Comparison of ENCODE assay signal across 8 cellular contexts in the genomic region with DNA sequence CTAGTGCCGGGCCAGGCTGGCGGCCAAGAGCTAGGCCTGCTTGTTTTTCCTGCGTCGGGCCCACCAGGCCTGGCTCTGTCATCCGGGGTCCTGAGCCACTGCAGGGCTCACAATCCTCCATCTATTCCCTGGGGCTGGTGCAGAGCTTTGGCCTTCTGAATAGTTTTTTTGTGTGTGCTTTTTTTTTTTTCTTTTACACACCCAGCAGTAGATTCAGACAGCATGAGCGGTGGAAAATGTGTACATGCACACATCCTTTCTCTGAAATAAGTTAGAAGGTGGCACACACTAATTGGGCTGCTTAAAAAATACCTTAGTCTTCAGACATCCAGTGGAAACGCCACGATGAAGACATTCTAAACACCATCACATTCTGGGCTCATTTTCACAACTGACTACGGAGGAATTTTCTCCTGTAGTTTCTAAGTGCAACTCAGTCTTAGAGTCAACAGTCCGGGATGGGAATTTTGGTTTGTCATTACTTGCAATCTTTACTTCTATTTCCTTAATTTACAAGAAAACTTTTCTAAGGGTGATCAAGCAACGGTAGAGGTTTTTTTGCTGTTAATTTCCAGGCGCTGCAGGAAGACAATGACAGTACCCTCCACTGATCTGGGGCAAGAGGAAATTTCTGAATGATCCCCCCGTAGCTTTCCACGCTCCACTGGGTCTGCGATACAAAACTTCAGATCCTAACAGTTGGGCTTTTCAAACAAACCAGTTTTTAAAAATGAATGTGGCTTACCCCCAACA. TPM values are rescaled to one million over a fixed set of nuclear protein-coding genes. Genes with fewer than 3 reads are reported as not detected.
A peak's percentile ranks its signal among the peaks of the same experiment; 100 is the strongest.
DNase-seq lines count a peak whose midpoint lies in the region; ATAC-seq and TF ChIP-seq lines count a peak whose summit lies in the region.

No MANE protein-coding gene starts in this region.

- H3K4me2 ChIP-seq in GM23248 (ENCODE audit: unreplicated experiment) (peak overlapping the region; percentile 93), SU-DHL-6 (ENCODE audit: low read depth, low read length, poor library complexity, severe bottlenecking) (peak overlapping the region; percentile 76)

- peaks cover 37% of the 10 kb centered on the region for H3K4me1 ChIP-seq in GM23248 (ENCODE audit: insufficient read depth)

- WGBS in GM23248 (ENCODE audit: low coverage in 1 of 2, low lambda C conversion rate in 2 of 2, missing lambda C conversion rate in 2 of 2), 2 experiments, result 2% methylated on average over 15 of the region's 15 CpGs

- H3K9me2 ChIP-seq in GM23248 (ENCODE audit: insufficient read depth), result no peaks in the 10 kb centered on the region
- no peaks in the 10 kb centered on the region for H3K9me2 ChIP-seq in SU-DHL-6 (replicated peaks; ENCODE audit: insufficient read depth, low read length)

- H4K20me1 ChIP-seq in GM23248 (ENCODE audit: insufficient read depth) (no peaks in the 10 kb centered on the region), SU-DHL-6 (ENCODE audit: low read depth, low read length) (peaks cover 11% of the 10 kb centered on the region)

- H3K4me3 ChIP-seq in GM23248, result peak overlapping the region; percentile 97
- H3K4me3 ChIP-seq in SU-DHL-6 (ENCODE audit: insufficient read depth, low read length, poor library complexity, severe bottlenecking), result peak overlapping the region; percentile 85

- H3K27me3 ChIP-seq in GM23248 (replicated peaks; ENCODE audit: insufficient read depth), result no peaks in the 10 kb centered on the region
- H3K27me3 ChIP-seq in SU-DHL-6 (ENCODE audit: low read length), result no peaks in the 10 kb centered on the region

- H3F3A ChIP-seq in GM23248 (ENCODE audit: insufficient read depth), result peaks cover 46% of the 10 kb centered on the region
- H3F3A ChIP-seq in SU-DHL-6 (ENCODE audit: insufficient read depth), result peaks cover 70% of the 10 kb centered on the region

- no peak for TF ChIP-seq CTCF in SU-DHL-6 (IDR thresholded peaks at IDR 0.05; ENCODE audit: insufficient read depth, low read length, poor library complexity, severe bottlenecking)
- no peak for TF ChIP-seq CTCF in GM10266 (IDR thresholded peaks at IDR 0.05; ENCODE audit: control insufficient read depth, insufficient read depth, low read depth, missing control alignments)

- DNase-seq in GM23248 (peak; percentile 62), erythroblast (lab: John Stamatoyannopoulos, UW) (no peak), pons (ENCODE audit: low spot score) (peak; percentile 83), GM10266 (ENCODE audit: extremely low spot score) (no peak)

- ATAC-seq in HG03457 (IDR thresholded peaks at IDR 0.05; ENCODE audit: unreplicated experiment) (no peak), HG03439 (IDR thresholded peaks at IDR 0.05; ENCODE audit: unreplicated experiment) (no peak), HG03175 (IDR thresholded peaks at IDR 0.05; ENCODE audit: unreplicated experiment) (no peak)

- TF ChIP-seq POLR2A in erythroblast (IDR thresholded peaks at IDR 0.05; ENCODE audit: low read length), result peak; percentile 9

- H2AFZ ChIP-seq in GM23248 (peak overlapping the region; percentile 77), SU-DHL-6 (ENCODE audit: low read depth, low read length, severe bottlenecking) (no peak overlapping the region)

- peak overlapping the region; percentile 96 for H3K9ac ChIP-seq in GM23248
- H3K9ac ChIP-seq in SU-DHL-6 (ENCODE audit: low read length), result peak overlapping the region; percentile 99

- peaks cover 38% of the 10 kb centered on the region for H3K79me2 ChIP-seq in GM23248 (ENCODE audit: insufficient read depth)
- peaks cover 38% of the 10 kb centered on the region for H3K79me2 ChIP-seq in SU-DHL-6 (ENCODE audit: insufficient read depth, low read length)

- peaks cover 22% of the 10 kb centered on the region for H3K36me3 ChIP-seq in GM23248 (ENCODE audit: low read depth)
- peaks cover 17% of the 10 kb centered on the region for H3K36me3 ChIP-seq in SU-DHL-6 (ENCODE audit: low read length)

- H3K27ac ChIP-seq in GM23248, result peak overlapping the region; percentile 93
- H3K27ac ChIP-seq in SU-DHL-6 (ENCODE audit: low read depth, low read length), result peak overlapping the region; percentile 97

- H3K9me3 ChIP-seq in GM23248 (ENCODE audit: low read depth) (no peaks in the 10 kb centered on the region), SU-DHL-6 (ENCODE audit: insufficient read depth, low read length) (no peaks in the 10 kb centered on the region)

- in situ Hi-C loops in GM23248 (cut with MboI), result loop anchor here (10.0 kb wide), 1 partner anchor 246 kb away; no protein-coding TSS in a partner anchor

RNA-seq across cellular contexts. Expression of a gene that starts 6.0 kb away (rescaled TPM):
- 13.8 and 14.4 TPM in 2 replicates for total RNA-seq in GM23248 (2014; rRNA removed; shearing (Covaris generic))
- polyA plus RNA-seq in GM23248 (2016; fragmentation: Nextera tagmentation; extraction: Ambion mirVana), result 71.7 and 78.2 TPM in 2 replicates

Comparison
In these comparisons a context has a peak if more than half of its experiments do, and no peak if none do; other contexts are left out.
1. DNase-seq: peak in GM23248 (single experiment) and pons (single experiment); none in erythroblast (0 of 2) and GM10266 (single experiment).